ENCODE assay signal across 1 cellular context in the genomic region with DNA sequence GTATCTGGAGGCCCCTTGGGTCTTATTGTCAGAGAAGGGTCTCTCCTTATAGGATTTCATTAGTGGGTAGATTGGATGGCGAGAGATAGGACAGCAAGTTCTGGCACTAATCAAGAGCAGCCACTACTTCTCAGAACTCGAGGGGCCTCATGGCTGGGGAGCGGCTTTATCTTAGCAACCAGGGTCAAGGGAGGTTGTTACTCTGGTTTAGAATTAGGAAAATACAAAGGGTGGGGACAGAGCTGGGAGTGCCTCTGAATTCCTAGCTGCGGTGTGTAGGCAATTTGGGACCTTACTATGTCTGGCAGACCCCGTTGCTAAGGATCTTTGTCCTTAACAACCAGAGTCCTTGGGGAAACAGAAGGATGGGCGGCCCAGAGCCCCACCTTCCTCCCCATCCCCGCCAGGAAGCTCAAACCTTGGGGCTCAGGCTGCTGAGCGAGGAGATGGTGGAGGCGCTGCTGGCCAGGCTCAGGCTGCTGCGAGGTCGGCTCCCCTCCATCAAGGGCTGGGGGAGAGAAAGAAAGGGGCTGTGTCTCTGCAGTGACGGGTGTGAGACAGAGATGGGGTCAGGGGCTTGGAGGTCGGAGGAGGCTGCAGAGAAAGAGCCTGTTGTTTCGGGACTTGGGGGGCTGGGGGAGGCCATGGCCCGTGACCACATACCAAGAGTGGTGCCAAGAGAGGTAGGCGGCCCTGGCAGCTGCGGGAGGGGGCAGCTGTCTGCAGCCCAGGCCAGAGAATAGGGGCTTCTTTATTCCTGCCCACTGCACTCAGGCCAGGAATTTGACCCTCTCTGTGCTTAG.
TF ChIP-seq lines count a peak whose summit lies in the region.

No MANE protein-coding gene starts in this region.

TF ChIP-seq in H1, 55 proteins besides CTCF, POLR2A, EP300 and RAD21:
- TF ChIP-seq TCF12 (IDR thresholded peaks at IDR 0.05; ENCODE audit: low read depth, low read length) (no peak), CEBPB (IDR thresholded peaks at IDR 0.05; ENCODE audit: low read depth, low read length) (no peak)
- TF ChIP-seq, protein P1, sequence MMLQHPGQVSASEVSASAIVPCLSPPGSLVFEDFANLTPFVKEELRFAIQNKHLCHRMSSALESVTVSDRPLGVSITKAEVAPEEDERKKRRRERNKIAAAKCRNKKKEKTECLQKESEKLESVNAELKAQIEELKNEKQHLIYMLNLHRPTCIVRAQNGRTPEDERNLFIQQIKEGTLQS (IDR thresholded peaks at IDR 0.05; ENCODE audit: insufficient read depth, low read depth, low read length): no peak
